In the genomic region with DNA sequence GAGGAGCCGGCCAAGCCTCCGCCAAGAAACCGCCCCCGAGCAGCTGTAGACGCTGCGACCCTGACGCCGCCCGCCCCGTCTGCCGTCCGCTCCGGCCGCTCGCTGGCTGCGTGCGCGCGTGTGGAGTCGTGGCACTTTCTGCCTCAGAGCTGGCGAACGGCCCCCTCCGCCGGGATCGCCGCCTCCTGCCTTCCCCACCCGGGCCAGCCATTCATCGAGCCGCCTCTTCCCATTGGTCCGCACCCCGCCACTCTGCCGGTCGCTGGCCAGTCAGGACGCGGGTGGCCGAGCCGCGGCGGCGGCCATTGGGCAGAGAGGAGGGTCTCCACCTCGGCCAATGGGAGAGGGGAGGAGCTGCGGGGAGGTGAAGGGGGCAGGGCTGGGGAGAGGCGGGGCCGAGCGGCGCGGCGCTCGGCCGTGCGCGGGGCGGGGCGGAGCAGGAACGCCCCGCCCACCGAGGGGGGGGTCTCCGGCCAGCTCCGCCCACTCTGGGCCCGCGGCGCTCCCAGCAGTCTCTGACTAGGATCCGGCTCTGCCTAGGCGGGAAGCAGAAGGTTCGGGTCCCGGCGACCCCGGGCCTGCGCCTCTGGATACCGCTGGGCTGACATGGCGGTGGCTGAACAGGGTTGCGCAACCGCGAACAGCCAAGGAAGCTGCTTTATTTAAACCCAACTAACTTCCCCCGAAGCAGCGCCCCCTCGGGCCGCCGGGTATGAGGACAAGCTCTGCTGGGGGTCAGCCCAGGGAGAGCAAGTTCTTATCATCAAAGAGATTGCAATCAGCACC, we compare ENCODE assay signal across 8 cellular contexts. TPM values are rescaled to one million over a fixed set of nuclear protein-coding genes. Genes with fewer than 3 reads are reported as not detected.
DNase-seq lines count a peak whose midpoint lies in the region; ATAC-seq and TF ChIP-seq lines count a peak whose summit lies in the region.

A gene with protein sequence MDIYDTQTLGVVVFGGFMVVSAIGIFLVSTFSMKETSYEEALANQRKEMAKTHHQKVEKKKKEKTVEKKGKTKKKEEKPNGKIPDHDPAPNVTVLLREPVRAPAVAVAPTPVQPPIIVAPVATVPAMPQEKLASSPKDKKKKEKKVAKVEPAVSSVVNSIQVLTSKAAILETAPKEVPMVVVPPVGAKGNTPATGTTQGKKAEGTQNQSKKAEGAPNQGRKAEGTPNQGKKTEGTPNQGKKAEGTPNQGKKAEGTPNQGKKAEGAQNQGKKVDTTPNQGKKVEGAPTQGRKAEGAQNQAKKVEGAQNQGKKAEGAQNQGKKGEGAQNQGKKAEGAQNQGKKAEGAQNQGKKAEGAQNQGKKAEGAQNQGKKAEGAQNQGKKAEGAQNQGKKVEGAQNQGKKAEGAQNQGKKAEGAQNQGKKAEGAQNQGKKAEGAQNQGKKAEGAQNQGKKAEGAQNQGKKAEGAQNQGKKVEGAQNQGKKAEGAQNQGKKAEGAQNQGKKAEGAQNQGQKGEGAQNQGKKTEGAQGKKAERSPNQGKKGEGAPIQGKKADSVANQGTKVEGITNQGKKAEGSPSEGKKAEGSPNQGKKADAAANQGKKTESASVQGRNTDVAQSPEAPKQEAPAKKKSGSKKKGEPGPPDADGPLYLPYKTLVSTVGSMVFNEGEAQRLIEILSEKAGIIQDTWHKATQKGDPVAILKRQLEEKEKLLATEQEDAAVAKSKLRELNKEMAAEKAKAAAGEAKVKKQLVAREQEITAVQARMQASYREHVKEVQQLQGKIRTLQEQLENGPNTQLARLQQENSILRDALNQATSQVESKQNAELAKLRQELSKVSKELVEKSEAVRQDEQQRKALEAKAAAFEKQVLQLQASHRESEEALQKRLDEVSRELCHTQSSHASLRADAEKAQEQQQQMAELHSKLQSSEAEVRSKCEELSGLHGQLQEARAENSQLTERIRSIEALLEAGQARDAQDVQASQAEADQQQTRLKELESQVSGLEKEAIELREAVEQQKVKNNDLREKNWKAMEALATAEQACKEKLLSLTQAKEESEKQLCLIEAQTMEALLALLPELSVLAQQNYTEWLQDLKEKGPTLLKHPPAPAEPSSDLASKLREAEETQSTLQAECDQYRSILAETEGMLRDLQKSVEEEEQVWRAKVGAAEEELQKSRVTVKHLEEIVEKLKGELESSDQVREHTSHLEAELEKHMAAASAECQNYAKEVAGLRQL (N-terminal part only) (minus strand): TSS at position 140 of the 786 bp plus-strand sequence. CDS start 21,735 bp downstream, outside the sequence.

- peaks cover 11% of the 10 kb centered on the region for H3K27me3 Mint-ChIP-seq in WTC11 (ENCODE audit: low read depth)

- peaks cover 37% of the 10 kb centered on the region for H3K4me1 Mint-ChIP-seq in WTC11

- peaks cover 17% of the 10 kb centered on the region for H3K36me3 Mint-ChIP-seq in WTC11

- H3K9me3 Mint-ChIP-seq in WTC11 = peaks cover 6% of the 10 kb centered on the region

- H3K4me3 ChIP-seq in AG09309 (ENCODE audit: control insufficient read depth, low read depth, low read length) (peak within 1 kb of the TSS; percentile 80), cardiac fibroblast (replicated peaks in 1 of 2; ENCODE audit: low read depth in 2 of 2, low read length in 2 of 2) (peak within 1 kb of the TSS; percentile 64 to 86)

- TF ChIP-seq CTCF in AG09309 (IDR thresholded peaks at IDR 0.05; ENCODE audit: control insufficient read depth, insufficient read depth, low read depth, low read length, missing control alignments) (peak; percentile 86), WTC11 (IDR thresholded peaks at IDR 0.05) (peak; percentile 72), cardiac fibroblast (IDR thresholded peaks at IDR 0.05; ENCODE audit: low read depth, low read length) (peak; percentile 76)

- peak within 1 kb of the TSS; percentile 80 for H3K4me3 Mint-ChIP-seq in WTC11

- CTCF ChIA-PET in WTC11 (lab: Charles Lee) = interaction anchor here (0.6 to 3.5 kb wide), 81 partner anchors 8 to 1117 kb away, joined by 3 to 51 read pairs (median 4); a partner anchor contains a TSS

- DNase-seq in AG09309 (ENCODE audit: low read depth) = peak; percentile 89
- peak; percentile 95 for DNase-seq in NCI-H2227 treated with DMSO at 0.1 percent for 48 hours (lab: John Stamatoyannopoulos, UW)
- DNase-seq in WTC11 (ENCODE audit: low spot score) = peak; percentile 99
- peak; percentile 97 to 99 for DNase-seq in cardiac fibroblast (ENCODE audit: low read depth in 2 of 2)
- peak; percentile 97 for DNase-seq in iPS-NIHi7 (ENCODE audit: extremely low spot score)
- DNase-seq in smooth muscle cell of the brain vasculature (ENCODE audit: low read depth, low spot score) = peak; percentile 93

- peak within 1 kb of the TSS; percentile 97 for H3K27ac Mint-ChIP-seq in WTC11

- peak; percentile 89 for ATAC-seq in GM18909 (IDR thresholded peaks at IDR 0.05; ENCODE audit: poor library complexity, unreplicated experiment)
- ATAC-seq in HG03175 (IDR thresholded peaks at IDR 0.05; ENCODE audit: unreplicated experiment) = peak; percentile 89
- peak; percentile 96 for ATAC-seq in WTC11

- POLR2A ChIA-PET in WTC11 (lab: Charles Lee) = interaction anchor here (0.6 to 1.8 kb wide), 16 partner anchors 8 to 285 kb away, joined by 3 to 12 read pairs (median 4); a partner anchor contains a TSS

TF ChIP-seq in WTC11, 78 proteins besides CTCF, POLR2A, EP300 and RAD21 (continues in another document):
- TF ChIP-seq, protein P1, sequence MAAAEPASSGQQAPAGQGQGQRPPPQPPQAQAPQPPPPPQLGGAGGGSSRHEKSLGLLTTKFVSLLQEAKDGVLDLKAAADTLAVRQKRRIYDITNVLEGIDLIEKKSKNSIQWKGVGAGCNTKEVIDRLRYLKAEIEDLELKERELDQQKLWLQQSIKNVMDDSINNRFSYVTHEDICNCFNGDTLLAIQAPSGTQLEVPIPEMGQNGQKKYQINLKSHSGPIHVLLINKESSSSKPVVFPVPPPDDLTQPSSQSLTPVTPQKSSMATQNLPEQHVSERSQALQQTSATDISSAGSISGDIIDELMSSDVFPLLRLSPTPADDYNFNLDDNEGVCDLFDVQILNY (CRISPR knock-in tag; IDR thresholded peaks at IDR 0.05) = peak; percentile 30; the same call in 1 of the 2 replicates
- TF ChIP-seq, protein P2, sequence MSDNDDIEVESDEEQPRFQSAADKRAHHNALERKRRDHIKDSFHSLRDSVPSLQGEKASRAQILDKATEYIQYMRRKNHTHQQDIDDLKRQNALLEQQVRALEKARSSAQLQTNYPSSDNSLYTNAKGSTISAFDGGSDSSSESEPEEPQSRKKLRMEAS (CRISPR knock-in tag; IDR thresholded peaks at IDR 0.05) = 0 out of 2 replicates have a peak, but pooled peaks have one; percentile 37
- no peak for TF ChIP-seq SMAD3 (CRISPR knock-in tag; IDR thresholded peaks at IDR 0.05; ENCODE audit: borderline replicate concordance)
- peak; percentile 38 for TF ChIP-seq TP53 (CRISPR knock-in tag; IDR thresholded peaks at IDR 0.05)
- TF ChIP-seq GABPB1 (CRISPR knock-in tag; IDR thresholded peaks at IDR 0.05) = peak; percentile 78; the same call in 1 of the 2 replicates
- TF ChIP-seq ZNF232 (CRISPR knock-in tag; IDR thresholded peaks at IDR 0.05) = peak; percentile 30; the same call in 1 of the 2 replicates
- TF ChIP-seq, protein P3, sequence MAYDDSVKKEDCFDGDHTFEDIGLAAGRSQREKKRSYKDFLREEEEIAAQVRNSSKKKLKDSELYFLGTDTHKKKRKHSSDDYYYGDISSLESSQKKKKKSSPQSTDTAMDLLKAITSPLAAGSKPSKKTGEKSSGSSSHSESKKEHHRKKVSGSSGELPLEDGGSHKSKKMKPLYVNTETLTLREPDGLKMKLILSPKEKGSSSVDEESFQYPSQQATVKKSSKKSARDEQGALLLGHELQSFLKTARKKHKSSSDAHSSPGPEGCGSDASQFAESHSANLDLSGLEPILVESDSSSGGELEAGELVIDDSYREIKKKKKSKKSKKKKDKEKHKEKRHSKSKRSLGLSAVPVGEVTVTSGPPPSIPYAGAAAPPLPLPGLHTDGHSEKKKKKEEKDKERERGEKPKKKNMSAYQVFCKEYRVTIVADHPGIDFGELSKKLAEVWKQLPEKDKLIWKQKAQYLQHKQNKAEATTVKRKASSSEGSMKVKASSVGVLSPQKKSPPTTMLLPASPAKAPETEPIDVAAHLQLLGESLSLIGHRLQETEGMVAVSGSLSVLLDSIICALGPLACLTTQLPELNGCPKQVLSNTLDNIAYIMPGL (CRISPR knock-in tag; IDR thresholded peaks at IDR 0.05) = no peak; the same call in 1 of the 2 replicates
- TF ChIP-seq, protein P4, sequence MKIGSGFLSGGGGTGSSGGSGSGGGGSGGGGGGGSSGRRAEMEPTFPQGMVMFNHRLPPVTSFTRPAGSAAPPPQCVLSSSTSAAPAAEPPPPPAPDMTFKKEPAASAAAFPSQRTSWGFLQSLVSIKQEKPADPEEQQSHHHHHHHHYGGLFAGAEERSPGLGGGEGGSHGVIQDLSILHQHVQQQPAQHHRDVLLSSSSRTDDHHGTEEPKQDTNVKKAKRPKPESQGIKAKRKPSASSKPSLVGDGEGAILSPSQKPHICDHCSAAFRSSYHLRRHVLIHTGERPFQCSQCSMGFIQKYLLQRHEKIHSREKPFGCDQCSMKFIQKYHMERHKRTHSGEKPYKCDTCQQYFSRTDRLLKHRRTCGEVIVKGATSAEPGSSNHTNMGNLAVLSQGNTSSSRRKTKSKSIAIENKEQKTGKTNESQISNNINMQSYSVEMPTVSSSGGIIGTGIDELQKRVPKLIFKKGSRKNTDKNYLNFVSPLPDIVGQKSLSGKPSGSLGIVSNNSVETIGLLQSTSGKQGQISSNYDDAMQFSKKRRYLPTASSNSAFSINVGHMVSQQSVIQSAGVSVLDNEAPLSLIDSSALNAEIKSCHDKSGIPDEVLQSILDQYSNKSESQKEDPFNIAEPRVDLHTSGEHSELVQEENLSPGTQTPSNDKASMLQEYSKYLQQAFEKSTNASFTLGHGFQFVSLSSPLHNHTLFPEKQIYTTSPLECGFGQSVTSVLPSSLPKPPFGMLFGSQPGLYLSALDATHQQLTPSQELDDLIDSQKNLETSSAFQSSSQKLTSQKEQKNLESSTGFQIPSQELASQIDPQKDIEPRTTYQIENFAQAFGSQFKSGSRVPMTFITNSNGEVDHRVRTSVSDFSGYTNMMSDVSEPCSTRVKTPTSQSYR (CRISPR knock-in tag; IDR thresholded peaks at IDR 0.05) = peak; percentile 42; the same call in 1 of the 2 replicates
- peak; percentile 71 for TF ChIP-seq ZNF423 (CRISPR knock-in tag; IDR thresholded peaks at IDR 0.05)
- TF ChIP-seq FOXP1 (CRISPR knock-in tag; IDR thresholded peaks at IDR 0.05; ENCODE audit: borderline replicate concordance) = 0 out of 2 replicates have a peak, but pooled peaks have one; percentile 35
- no peak for TF ChIP-seq ZNF671 (CRISPR knock-in tag; IDR thresholded peaks at IDR 0.05)
- TF ChIP-seq CBFB (CRISPR knock-in tag; IDR thresholded peaks at IDR 0.05; ENCODE audit: low read depth) = no peak
- no peak for TF ChIP-seq ZNF263 (CRISPR knock-in tag; IDR thresholded peaks at IDR 0.05; ENCODE audit: low read depth)
- TF ChIP-seq ZBTB21 (CRISPR knock-in tag; IDR thresholded peaks at IDR 0.05; ENCODE audit: borderline replicate concordance) = peak; percentile 48; the same call in 1 of the 2 replicates

RNA-seq across cellular contexts. Expression of the gene that starts here (rescaled TPM):
- total RNA-seq in WTC11 (2021) = 161 to 171 TPM (median 162 TPM) in 3 replicates

Comparison
In these comparisons a context has a peak if more than half of its experiments do, and no peak if none do; other contexts are left out.
1. Peak in every context shown above with its lines: DNase-seq, ATAC-seq and H3K4me3 ChIP-seq.